In genomic region chr4:10598829-10599228, GRCh38 we compare ENCODE assay signal across 22 cellular contexts.
"Had no signal": no experiment of that assay in that cellular context is flagged by ENCODE, and none has a peak within 500 bp of the region (broad histone marks: within the 10 kb centered on the region; RNA-seq: fewer than 3 reads in every experiment).

No MANE protein-coding gene starts in this region.

- H3K4me2 ChIP-seq: neural progenitor cell had no signal

- H3K27me3 ChIP-seq: esophagus squamous epithelium, gastroesophageal sphincter, neural progenitor cell, ovary, right atrium auricular region, sigmoid colon, stomach, transverse colon had no signal

- H3K9ac ChIP-seq: neural progenitor cell had no signal

- H3K27ac ChIP-seq: esophagus squamous epithelium, gastroesophageal sphincter, neural progenitor cell, ovary, right atrium auricular region, sigmoid colon, skin epidermis, stomach, thoracic aorta, transverse colon had no signal

- H2AFZ ChIP-seq: neural progenitor cell had no signal

- ATAC-seq: gastroesophageal sphincter; left lobe of liver; natural killer cell treated with Interleukin-12 subunit alpha and Interleukin-12 subunit beta and Interleukin-15 and Interleukin-18, amount 100 ng/mL, for 72 hours had no signal

- DNase-seq: dermis blood vessel endothelial cell; esophagus squamous epithelium; foreskin fibroblast; glutamatergic neuron; islet precursor cell; mammary epithelial cell; nucleus accumbens; ovary; sigmoid colon; stimulated activated CD4-positive, alpha-beta T cell treated with anti-CD3 and anti-CD28 coated beads, Interleukin-2, amount 100 ng/mL, for 24 hours; stimulated activated CD4-positive, alpha-beta T cell treated with anti-CD3 and anti-CD28 coated beads, Interleukin-4, amount 100 ng/mL, for 4 hours; stimulated activated naive CD4-positive, alpha-beta T cell; stomach; substantia nigra; transverse colon had no signal

- H3K9me3 ChIP-seq: esophagus squamous epithelium, gastroesophageal sphincter, ovary, right atrium auricular region, sigmoid colon, stomach, thoracic aorta, transverse colon had no signal

- H3K36me3 ChIP-seq: esophagus squamous epithelium, gastroesophageal sphincter, neural progenitor cell, ovary, right atrium auricular region, sigmoid colon, stomach, thoracic aorta, transverse colon had no signal

- H3K4me1 ChIP-seq: esophagus squamous epithelium, gastroesophageal sphincter, neural progenitor cell, right atrium auricular region, sigmoid colon, stomach, transverse colon had no signal

- H3K4me3 ChIP-seq: esophagus squamous epithelium, gastroesophageal sphincter, neural progenitor cell, ovary, right atrium auricular region, sigmoid colon, skin epidermis, stomach, thoracic aorta, transverse colon had no signal
